In genomic region chr3:172134352-172134751, GRCh38 we compare ENCODE assay signal across 12 cellular contexts.
DNase-seq lines count a peak whose midpoint lies in the region; ATAC-seq and TF ChIP-seq lines count a peak whose summit lies in the region.
"Had no signal": no experiment of that assay in that cellular context is flagged by ENCODE, and none has a peak within 500 bp of the region (broad histone marks: within the 10 kb centered on the region; RNA-seq: fewer than 3 reads in every experiment).

No MANE protein-coding gene starts in this region.

- intact Hi-C loops in breast epithelium (cut with DNase I; ENCODE audit: low total_unique reads): no loop called here
- intact Hi-C loops in sciatic nerve (cut with DNase I): no loop called here
- intact Hi-C loops in PC-3 (cut with micrococcal nuclease): loop anchor here (5.0 kb wide), 2 partner anchors 167 to 183 kb away; no protein-coding TSS in a partner anchor

- no peaks in the 10 kb centered on the region for H4K20me1 ChIP-seq in PC-3 (ENCODE audit: low read length)

- peak; percentile 47 for ATAC-seq in GM19351 (IDR thresholded peaks at IDR 0.05; ENCODE audit: unreplicated experiment)
- ATAC-seq in HG03354 (IDR thresholded peaks at IDR 0.05; ENCODE audit: poor library complexity, severe bottlenecking, unreplicated experiment): peak; percentile 47
- ATAC-seq in sciatic nerve: no peak
- ATAC-seq in stimulated activated naive CD8-positive, alpha-beta T cell treated with anti-CD3 and anti-CD28 coated beads, Interleukin-15, Interleukin-2, amounts not matched to agents 100 U/mL and 50 U/mL, for 24 hours: no peak
- ATAC-seq in PC-3: no peak

- peak overlapping the region; percentile 100 for H3K27ac ChIP-seq in ACC112 (ENCODE audit: low read depth, low read length)
- peak overlapping the region; percentile 2 to 82 for H3K27ac ChIP-seq in breast epithelium
- no peak overlapping the region for H3K27ac ChIP-seq in PC-3 (ENCODE audit: low read length)
- H3K27ac ChIP-seq: testis had no signal

- TF ChIP-seq CTCF in breast epithelium (IDR thresholded peaks at IDR 0.05): no peak
- TF ChIP-seq CTCF in PC-3 (conservative IDR thresholded peaks at IDR 0.05; ENCODE audit: low read depth, low read length): no peak

- H2AFZ ChIP-seq in ACC112 (ENCODE audit: low read length, unreplicated experiment) (no peak overlapping the region), PC-3 (ENCODE audit: low read length) (no peak overlapping the region)

- H3K4me3 ChIP-seq in ACC112 (ENCODE audit: low read depth, low read length) (no peak overlapping the region), breast epithelium (no peak overlapping the region), PC-3 (ENCODE audit: low read length) (no peak overlapping the region)
- H3K4me3 ChIP-seq: testis had no signal

- H3K79me2 ChIP-seq in ACC112 (ENCODE audit: control insufficient read depth, insufficient read depth, low read length, unreplicated experiment) (peaks cover 83% of the 10 kb centered on the region), PC-3 (ENCODE audit: low read length) (peaks cover 80% of the 10 kb centered on the region)

- TF ChIP-seq POLR2A in breast epithelium (IDR thresholded peaks at IDR 0.05): no peak

- CTCF ChIA-PET in PC-3 (lab: Charles Lee): no interaction called here

- H3K4me2 ChIP-seq in PC-3 (ENCODE audit: low read length): no peak overlapping the region

- no peaks in the 10 kb centered on the region for H3K27me3 ChIP-seq in ACC112 (ENCODE audit: insufficient read depth, low read length)
- H3K27me3 ChIP-seq in breast epithelium: no peaks in the 10 kb centered on the region
- H3K27me3 ChIP-seq in PC-3 (ENCODE audit: low read length): no peaks in the 10 kb centered on the region
- H3K27me3 ChIP-seq: testis had no signal

- in situ Hi-C loops in KBM-7 (cut with MboI; ENCODE audit: low pct_unique_long_range_greater_than_20kb, low sequenced_read_pairs): no loop called here

- H3K9ac ChIP-seq in PC-3 (ENCODE audit: low read length): no peak overlapping the region

- H3K9me2 ChIP-seq in PC-3 (replicated peaks; ENCODE audit: low read length): no peaks in the 10 kb centered on the region

- H3F3A ChIP-seq in PC-3 (ENCODE audit: low read length, unreplicated experiment): peaks cover 8% of the 10 kb centered on the region

- DNase-seq in breast epithelium (ENCODE audit: low spot score in 2 of 2): no peak
- no peak for DNase-seq in sciatic nerve (ENCODE audit: low spot score)
- DNase-seq in KBM-7: no peak
- no peak for DNase-seq in stimulated activated naive CD8-positive, alpha-beta T cell treated with anti-CD3 and anti-CD28 coated beads, Interleukin-15, Interleukin-2, amounts not matched to agents 100 U/mL and 50 U/mL, for 24 hours
- no peak for DNase-seq in PC-3
- DNase-seq: C1 segment of cervical spinal cord, NCI-H2081, T1000, testis had no signal

- H3K9me3 ChIP-seq in breast epithelium (no peaks in the 10 kb centered on the region), PC-3 (ENCODE audit: low read length) (no peaks in the 10 kb centered on the region)
- H3K9me3 ChIP-seq: testis had no signal

- POLR2A ChIA-PET in PC-3 (lab: Charles Lee; ENCODE audit: unreplicated experiment): no interaction called here

- H3K36me3 ChIP-seq in ACC112 (ENCODE audit: insufficient read depth, low read length): peaks cover 27% of the 10 kb centered on the region
- H3K36me3 ChIP-seq in breast epithelium: no peaks in the 10 kb centered on the region
- peaks cover 11% of the 10 kb centered on the region for H3K36me3 ChIP-seq in PC-3 (ENCODE audit: low read depth, low read length)

- H3K4me1 ChIP-seq in ACC112 (ENCODE audit: control insufficient read depth, insufficient read depth, low read length, unreplicated experiment): peaks cover 92% of the 10 kb centered on the region
- H3K4me1 ChIP-seq in breast epithelium: peaks cover 5 to 38% of the 10 kb centered on the region in 2 donors
- H3K4me1 ChIP-seq in PC-3 (ENCODE audit: insufficient read depth, low read length): peaks cover 87% of the 10 kb centered on the region

- no TSS peak for BruUV-seq in PC-3 (replicated peaks; lab: Mats Ljungman, UMichigan)

Comparison
In these comparisons a context has a peak if more than half of its experiments do, and no peak if none do; other contexts are left out.
1. ATAC-seq: peak in GM19351 (single experiment) and HG03354 (single experiment); none in sciatic nerve (single experiment), stimulated activated naive CD8-positive, alpha-beta T cell treated with anti-CD3 and anti-CD28 coated beads, Interleukin-15, Interleukin-2, amounts not matched to agents 100 U/mL and 50 U/mL, for 24 hours (single experiment) and PC-3 (single experiment).